1 cellular context compared by ENCODE assay signal in genomic region chr12:111203969-111204368, GRCh38.
TF ChIP-seq lines count a peak whose summit lies in the region.

No MANE protein-coding gene starts in this region.

TF ChIP-seq in HepG2, 621 proteins besides CTCF, POLR2A, EP300 and RAD21 (continued from another document):
- TF ChIP-seq GTF2F1 (IDR thresholded peaks at IDR 0.05; ENCODE audit: low read length), result no peak
- TF ChIP-seq ZBTB20 (CRISPR knock-in tag; IDR thresholded peaks at IDR 0.05; ENCODE audit: borderline replicate concordance, low read depth), result no peak
- TF ChIP-seq TMF1 (CRISPR knock-in tag; IDR thresholded peaks at IDR 0.05; ENCODE audit: low read depth), result no peak
- TF ChIP-seq ZSCAN30 (CRISPR knock-in tag; IDR thresholded peaks at IDR 0.05), result no peak
- TF ChIP-seq ZNF24 (IDR thresholded peaks at IDR 0.05), result no peak
- no peak for TF ChIP-seq ARNTL (CRISPR knock-in tag; IDR thresholded peaks at IDR 0.05)
- TF ChIP-seq ZFY (CRISPR knock-in tag; IDR thresholded peaks at IDR 0.05), result no peak
- no peak for TF ChIP-seq ELF1 (CRISPR knock-in tag; IDR thresholded peaks at IDR 0.05)
- no peak for TF ChIP-seq MAFK (conservative IDR thresholded peaks at IDR 0.05 in 1 of 2, IDR thresholded peaks at IDR 0.05 in 1 of 2; ENCODE audit: low read length in 2 of 2)
- TF ChIP-seq, protein P1, sequence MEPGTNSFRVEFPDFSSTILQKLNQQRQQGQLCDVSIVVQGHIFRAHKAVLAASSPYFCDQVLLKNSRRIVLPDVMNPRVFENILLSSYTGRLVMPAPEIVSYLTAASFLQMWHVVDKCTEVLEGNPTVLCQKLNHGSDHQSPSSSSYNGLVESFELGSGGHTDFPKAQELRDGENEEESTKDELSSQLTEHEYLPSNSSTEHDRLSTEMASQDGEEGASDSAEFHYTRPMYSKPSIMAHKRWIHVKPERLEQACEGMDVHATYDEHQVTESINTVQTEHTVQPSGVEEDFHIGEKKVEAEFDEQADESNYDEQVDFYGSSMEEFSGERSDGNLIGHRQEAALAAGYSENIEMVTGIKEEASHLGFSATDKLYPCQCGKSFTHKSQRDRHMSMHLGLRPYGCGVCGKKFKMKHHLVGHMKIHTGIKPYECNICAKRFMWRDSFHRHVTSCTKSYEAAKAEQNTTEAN (CRISPR knock-in tag; conservative IDR thresholded peaks at IDR 0.05), result no peak
- TF ChIP-seq PBX2 (CRISPR knock-in tag; IDR thresholded peaks at IDR 0.05), result no peak
- TF ChIP-seq REPIN1 (CRISPR knock-in tag; IDR thresholded peaks at IDR 0.05; ENCODE audit: borderline replicate concordance, low read depth), result no peak
